In the genomic region with DNA sequence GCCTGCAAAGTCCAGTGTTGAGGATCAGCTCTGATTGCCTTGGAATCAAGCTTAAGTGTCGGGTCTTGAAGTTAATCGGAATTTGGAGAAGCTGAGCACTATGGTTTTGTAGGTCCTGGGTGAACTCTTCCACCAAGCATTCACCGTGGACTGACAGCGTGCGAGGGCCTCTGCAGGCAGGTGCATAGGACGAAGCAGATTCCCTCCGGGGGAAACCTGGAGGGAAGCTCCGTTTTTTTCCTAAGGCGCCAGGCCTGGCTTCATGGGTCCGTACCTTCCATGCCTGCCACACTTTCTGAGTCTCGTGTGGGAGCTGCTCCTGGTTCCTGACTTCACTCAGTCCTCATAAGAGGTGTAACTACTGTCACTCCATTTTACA, we compare ENCODE assay signal across 23 cellular contexts.
A peak's percentile ranks its signal among the peaks of the same experiment; 100 is the strongest.
DNase-seq lines count a peak whose midpoint lies in the region; ATAC-seq and TF ChIP-seq lines count a peak whose summit lies in the region.
"Had no signal": no experiment of that assay in that cellular context is flagged by ENCODE, and none has a peak within 500 bp of the region (broad histone marks: within the 10 kb centered on the region; RNA-seq: fewer than 3 reads in every experiment).

No MANE protein-coding gene starts in this region.

- intact Hi-C loops in activated CD8-positive, alpha-beta T cell treated with anti-CD3 and anti-CD28 coated beads for 36 hours (cut with micrococcal nuclease) = no loop called here
- intact Hi-C loops in dendritic cell treated with granulocyte-macrophage colony-stimulating factor and Interleukin-4, amounts not matched to agents 40 ng/mL and 50 ng/mL, for 4 days (cut with micrococcal nuclease) = no loop called here
- intact Hi-C loops in spleen (cut with DNase I; ENCODE audit: low total_unique reads) = no loop called here

- POLR2A ChIA-PET in activated CD8-positive, alpha-beta T cell treated with anti-CD3 and anti-CD28 coated beads, Interleukin-2, amount 10 ng/mL, durations not matched to agents 7 days and 5 days (lab: Charles Lee) = no interaction called here
- POLR2A ChIA-PET in activated CD8-positive, alpha-beta T cell treated with anti-CD3 and anti-CD28 coated beads for 36 hours (lab: Charles Lee) = interaction anchor here (1.1 kb wide), 1 partner anchor 9 kb away, joined by 4 read pairs; no protein-coding TSS in a partner anchor

- H3K27me3 ChIP-seq in CD4-positive, CD25-positive, alpha-beta regulatory T cell (ENCODE audit: control insufficient read depth, insufficient read depth, low read length) = no peaks in the 10 kb centered on the region
- H3K27me3 ChIP-seq in spleen (replicated peaks in 1 of 7) = peaks cover 0 to 1% (median 0%) of the 10 kb centered on the region in 7 donors

- H3K27ac ChIP-seq in CD4-positive, CD25-positive, alpha-beta regulatory T cell (ENCODE audit: insufficient read depth, low read length, poor library complexity, severe bottlenecking) = no peak overlapping the region
- H3K27ac ChIP-seq in spleen = peak overlapping the region in 1 of 8 donors; percentile 48
- H3K27ac ChIP-seq: SK-N-MC had no signal

- H3K9me3 Mint-ChIP-seq in activated CD8-positive, alpha-beta T cell treated with anti-CD3 and anti-CD28 coated beads, Interleukin-2, amount 10 ng/mL, durations not matched to agents 7 days and 5 days (ENCODE audit: insufficient read depth) = no peaks in the 10 kb centered on the region
- no peaks in the 10 kb centered on the region for H3K9me3 Mint-ChIP-seq in activated CD8-positive, alpha-beta T cell treated with anti-CD3 and anti-CD28 coated beads for 36 hours
- H3K9me3 Mint-ChIP-seq in CD4-positive, CD25-positive, alpha-beta regulatory T cell = no peaks in the 10 kb centered on the region
- no peaks in the 10 kb centered on the region for H3K9me3 Mint-ChIP-seq in dendritic cell treated with granulocyte-macrophage colony-stimulating factor and Interleukin-4, amounts not matched to agents 40 ng/mL and 50 ng/mL, for 4 days
- H3K9me3 Mint-ChIP-seq: CD4-positive, alpha-beta memory T cell had no signal

- peak overlapping the region; percentile 24 for H3K27ac Mint-ChIP-seq in activated CD8-positive, alpha-beta T cell treated with anti-CD3 and anti-CD28 coated beads, Interleukin-2, amount 10 ng/mL, durations not matched to agents 7 days and 5 days
- H3K27ac Mint-ChIP-seq in activated CD8-positive, alpha-beta T cell treated with anti-CD3 and anti-CD28 coated beads for 36 hours = no peak overlapping the region
- H3K27ac Mint-ChIP-seq in CD4-positive, CD25-positive, alpha-beta regulatory T cell = peak overlapping the region in 2 of 3 donors; percentile 20 to 80
- peak overlapping the region; percentile 63 for H3K27ac Mint-ChIP-seq in dendritic cell treated with granulocyte-macrophage colony-stimulating factor and Interleukin-4, amounts not matched to agents 40 ng/mL and 50 ng/mL, for 4 days

- TF ChIP-seq POLR2A in spleen (IDR thresholded peaks at IDR 0.05) = no peak

- CTCF ChIA-PET in activated CD8-positive, alpha-beta T cell treated with anti-CD3 and anti-CD28 coated beads, Interleukin-2, amount 10 ng/mL, durations not matched to agents 7 days and 5 days (lab: Charles Lee) = interaction anchor here (0.9 to 1.4 kb wide), 3 partner anchors 9 to 309 kb away, joined by 3 read pairs; no protein-coding TSS in a partner anchor
- CTCF ChIA-PET in activated CD8-positive, alpha-beta T cell treated with anti-CD3 and anti-CD28 coated beads for 36 hours (lab: Charles Lee) = interaction anchor here (0.9 to 1.1 kb wide), 3 partner anchors 10 to 187 kb away, joined by 4 to 5 read pairs (median 5); no protein-coding TSS in a partner anchor

- H3K27me3 Mint-ChIP-seq in activated CD8-positive, alpha-beta T cell treated with anti-CD3 and anti-CD28 coated beads, Interleukin-2, amount 10 ng/mL, durations not matched to agents 7 days and 5 days (ENCODE audit: low read depth) = no peaks in the 10 kb centered on the region
- H3K27me3 Mint-ChIP-seq in activated CD8-positive, alpha-beta T cell treated with anti-CD3 and anti-CD28 coated beads for 36 hours = no peaks in the 10 kb centered on the region
- H3K27me3 Mint-ChIP-seq in CD4-positive, CD25-positive, alpha-beta regulatory T cell = no peaks in the 10 kb centered on the region
- peaks cover 29% of the 10 kb centered on the region for H3K27me3 Mint-ChIP-seq in dendritic cell treated with granulocyte-macrophage colony-stimulating factor and Interleukin-4, amounts not matched to agents 40 ng/mL and 50 ng/mL, for 4 days
- H3K27me3 Mint-ChIP-seq: CD4-positive, alpha-beta memory T cell had no signal

- no peak for ATAC-seq in activated CD8-positive, alpha-beta T cell treated with anti-CD3 and anti-CD28 coated beads, Interleukin-2, amount 10 ng/mL, durations not matched to agents 7 days and 5 days
- no peak for ATAC-seq in activated CD8-positive, alpha-beta T cell treated with anti-CD3 and anti-CD28 coated beads for 36 hours
- ATAC-seq in CD4-positive, CD25-positive, alpha-beta regulatory T cell (ENCODE audit: low read depth in 2 of 2) = no peak

- no peaks in the 10 kb centered on the region for H3K36me3 Mint-ChIP-seq in activated CD8-positive, alpha-beta T cell treated with anti-CD3 and anti-CD28 coated beads, Interleukin-2, amount 10 ng/mL, durations not matched to agents 7 days and 5 days (ENCODE audit: low read depth)
- H3K36me3 Mint-ChIP-seq in activated CD8-positive, alpha-beta T cell treated with anti-CD3 and anti-CD28 coated beads for 36 hours (ENCODE audit: low read depth) = no peaks in the 10 kb centered on the region
- no peaks in the 10 kb centered on the region for H3K36me3 Mint-ChIP-seq in CD4-positive, CD25-positive, alpha-beta regulatory T cell
- peaks cover 23% of the 10 kb centered on the region for H3K36me3 Mint-ChIP-seq in dendritic cell treated with granulocyte-macrophage colony-stimulating factor and Interleukin-4, amounts not matched to agents 40 ng/mL and 50 ng/mL, for 4 days (ENCODE audit: low read depth)
- H3K36me3 Mint-ChIP-seq: CD4-positive, alpha-beta memory T cell had no signal

- H3K9me3 ChIP-seq in CD4-positive, CD25-positive, alpha-beta regulatory T cell (ENCODE audit: control insufficient read depth in 2 of 2, low read length in 2 of 2) = no peaks in the 10 kb centered on the region
- H3K9me3 ChIP-seq in spleen = no peaks in the 10 kb centered on the region

- H3K4me1 Mint-ChIP-seq in activated CD8-positive, alpha-beta T cell treated with anti-CD3 and anti-CD28 coated beads, Interleukin-2, amount 10 ng/mL, durations not matched to agents 7 days and 5 days (ENCODE audit: low read depth) = peaks cover 58% of the 10 kb centered on the region
- H3K4me1 Mint-ChIP-seq in activated CD8-positive, alpha-beta T cell treated with anti-CD3 and anti-CD28 coated beads for 36 hours (ENCODE audit: low read depth) = peaks cover 60% of the 10 kb centered on the region
- H3K4me1 Mint-ChIP-seq in CD4-positive, CD25-positive, alpha-beta regulatory T cell = peaks cover 10 to 64% (median 29%) of the 10 kb centered on the region in 4 donors
- H3K4me1 Mint-ChIP-seq in dendritic cell treated with granulocyte-macrophage colony-stimulating factor and Interleukin-4, amounts not matched to agents 40 ng/mL and 50 ng/mL, for 4 days (ENCODE audit: low read depth) = peaks cover 77% of the 10 kb centered on the region

- no peak for DNase-seq in activated CD8-positive, alpha-beta T cell treated with anti-CD3 and anti-CD28 coated beads, Interleukin-2, amount 10 ng/mL, durations not matched to agents 7 days and 5 days
- DNase-seq in activated CD8-positive, alpha-beta T cell treated with anti-CD3 and anti-CD28 coated beads for 36 hours = no peak
- DNase-seq in CD4-positive, CD25-positive, alpha-beta regulatory T cell = no peak
- DNase-seq in spleen (peak; percentile 40), inferior parietal cortex (ENCODE audit: extremely low spot score) (no peak), NCI-H146 (lab: John Stamatoyannopoulos, UW) (no peak), NCI-H82 treated with DMSO at 0.1 percent for 48 hours (lab: John Stamatoyannopoulos, UW; ENCODE audit: unreplicated experiment) (no peak)
- DNase-seq: 8988T; ACHN; CD4-positive, alpha-beta memory T cell; COR-L47; DMS53; GOT3; HCEC 1CT; NCI-H1092; NCI-H1417 treated with DMSO at 0.1 percent for 48 hours; NCI-H187 treated with DMSO at 0.1 percent for 48 hours; NCI-H2171 treated with DMSO at 0.1 percent for 48 hours; NCI-H524; NCI-H748 treated with DMSO at 0.1 percent for 48 hours; SIG-M5 had no signal

- WGBS in spleen, 5 donors = 74 to 85% (median 82%) methylated on average over 11 of the region's 11 CpGs

- H3K36me3 ChIP-seq in CD4-positive, CD25-positive, alpha-beta regulatory T cell (ENCODE audit: control insufficient read depth, insufficient read depth, low read length) = no peaks in the 10 kb centered on the region
- H3K36me3 ChIP-seq in spleen = no peaks in the 10 kb centered on the region

- peak overlapping the region; percentile 10 for H3K4me3 Mint-ChIP-seq in activated CD8-positive, alpha-beta T cell treated with anti-CD3 and anti-CD28 coated beads, Interleukin-2, amount 10 ng/mL, durations not matched to agents 7 days and 5 days
- no peak overlapping the region for H3K4me3 Mint-ChIP-seq in activated CD8-positive, alpha-beta T cell treated with anti-CD3 and anti-CD28 coated beads for 36 hours
- H3K4me3 Mint-ChIP-seq in CD4-positive, CD25-positive, alpha-beta regulatory T cell = peak overlapping the region in 1 of 4 donors; percentile 21
- H3K4me3 Mint-ChIP-seq in dendritic cell treated with granulocyte-macrophage colony-stimulating factor and Interleukin-4, amounts not matched to agents 40 ng/mL and 50 ng/mL, for 4 days = no peak overlapping the region

- H3K4me3 ChIP-seq in CD4-positive, CD25-positive, alpha-beta regulatory T cell (ENCODE audit: low read depth, low read length) = no peak overlapping the region
- no peak overlapping the region for H3K4me3 ChIP-seq in spleen
- H3K4me3 ChIP-seq: SK-N-MC had no signal

- no peak for TF ChIP-seq CTCF in activated CD8-positive, alpha-beta T cell treated with anti-CD3 and anti-CD28 coated beads for 36 hours (IDR thresholded peaks at IDR 0.05)
- TF ChIP-seq CTCF in spleen (IDR thresholded peaks at IDR 0.05 in 8 of 11, conservative IDR thresholded peaks at IDR 0.05 in 3 of 11) = no peak

- peaks cover 30% of the 10 kb centered on the region for H3K4me1 ChIP-seq in CD4-positive, CD25-positive, alpha-beta regulatory T cell (ENCODE audit: control insufficient read depth, insufficient read depth, low read length, poor library complexity, severe bottlenecking)
- peaks cover 28 to 89% (median 68%) of the 10 kb centered on the region in 6 donors for H3K4me1 ChIP-seq in spleen
